In the genomic region with DNA sequence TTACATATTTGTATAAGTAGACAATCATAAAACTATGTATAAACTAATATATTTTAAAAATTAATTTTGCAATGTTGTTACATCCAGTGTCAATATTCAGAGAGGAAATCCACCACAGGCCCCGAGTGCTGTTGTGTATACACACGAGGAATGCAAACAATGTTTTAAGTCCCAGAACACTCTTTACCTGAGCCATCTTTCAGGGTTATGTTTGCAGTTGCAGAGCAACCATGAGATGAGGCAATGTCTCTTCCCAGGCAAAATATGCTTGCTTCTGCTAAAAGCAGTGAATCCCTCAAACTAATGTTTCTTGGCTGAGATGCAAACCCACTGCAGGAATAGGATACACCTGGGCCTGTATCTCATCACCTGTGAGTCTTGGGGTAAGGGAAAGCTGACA, we compare ENCODE assay signal across 1 cellular context.
TF ChIP-seq lines count a peak whose summit lies in the region.

No MANE protein-coding gene starts in this region.

TF ChIP-seq in HepG2, 621 proteins besides CTCF, POLR2A, EP300 and RAD21 (continued from another document and continues in another):
- TF ChIP-seq ZNF142 (CRISPR knock-in tag; IDR thresholded peaks at IDR 0.05) (no peak), ATF7 (IDR thresholded peaks at IDR 0.05) (peak; percentile 29; the same call in 1 of the 2 replicates), ATF7 (CRISPR knock-in tag; IDR thresholded peaks at IDR 0.05) (no peak), ZKSCAN5 (CRISPR knock-in tag; IDR thresholded peaks at IDR 0.05) (no peak), ZNF3 (CRISPR knock-in tag; IDR thresholded peaks at IDR 0.05) (no peak), WIZ (CRISPR knock-in tag; IDR thresholded peaks at IDR 0.05) (no peak), IRF2 (CRISPR knock-in tag; IDR thresholded peaks at IDR 0.05) (peak; percentile 82), ZNF775 (CRISPR knock-in tag; IDR thresholded peaks at IDR 0.05; ENCODE audit: borderline replicate concordance) (no peak), SIN3B (IDR thresholded peaks at IDR 0.05; ENCODE audit: low read length) (no peak), PCBP2 (optimal IDR thresholded peaks at IDR 0.05; ENCODE audit: low read depth, low read length, poor library complexity, severe bottlenecking) (no peak), BCL6 (CRISPR knock-in tag; IDR thresholded peaks at IDR 0.05) (peak; percentile 73), ZNF746 (CRISPR knock-in tag; IDR thresholded peaks at IDR 0.05) (no peak), ZNF691 (CRISPR knock-in tag; IDR thresholded peaks at IDR 0.05; ENCODE audit: borderline replicate concordance, low read depth) (no peak), KAT2B (IDR thresholded peaks at IDR 0.05; ENCODE audit: borderline replicate concordance, low read depth, low read length) (no peak), ZNF296 (CRISPR knock-in tag; conservative IDR thresholded peaks at IDR 0.05) (no peak), NCOA2 (CRISPR knock-in tag; IDR thresholded peaks at IDR 0.05) (peak; percentile 85), RCOR2 (CRISPR knock-in tag; IDR thresholded peaks at IDR 0.05) (peak; percentile 73; the same call in 1 of the 2 replicates), GPBP1L1 (CRISPR knock-in tag; IDR thresholded peaks at IDR 0.05) (no peak), ZNF382 (CRISPR knock-in tag; IDR thresholded peaks at IDR 0.05; ENCODE audit: borderline replicate concordance) (no peak), ZNF556 (CRISPR knock-in tag; IDR thresholded peaks at IDR 0.05; ENCODE audit: borderline replicate concordance) (peak; percentile 17; the same call in 1 of the 2 replicates), ZNF510 (CRISPR knock-in tag; IDR thresholded peaks at IDR 0.05; ENCODE audit: low read depth) (no peak), ZNF280B (CRISPR knock-in tag; IDR thresholded peaks at IDR 0.05; ENCODE audit: borderline replicate concordance) (no peak), SYNCRIP (IDR thresholded peaks at IDR 0.05; ENCODE audit: insufficient read depth, low read depth, low read length) (no peak), ZKSCAN8 (CRISPR knock-in tag; IDR thresholded peaks at IDR 0.05; ENCODE audit: borderline replicate concordance) (peak; percentile 77; the same call in 1 of the 2 replicates), FOXO1 (CRISPR knock-in tag; IDR thresholded peaks at IDR 0.05) (peak; percentile 90; the same call in 1 of the 2 replicates), TP53 (CRISPR knock-in tag; conservative IDR thresholded peaks at IDR 0.05) (no peak), FOXK2 (IDR thresholded peaks at IDR 0.05) (peak; percentile 76; the same call in 1 of the 2 replicates), ZNF619 (CRISPR knock-in tag; IDR thresholded peaks at IDR 0.05) (no peak), ZBTB26 (CRISPR knock-in tag; IDR thresholded peaks at IDR 0.05; ENCODE audit: borderline replicate concordance) (no peak), ZNF501 (CRISPR knock-in tag; IDR thresholded peaks at IDR 0.05) (no peak), ZNF768 (CRISPR knock-in tag; IDR thresholded peaks at IDR 0.05) (no peak), CENPX (CRISPR knock-in tag; IDR thresholded peaks at IDR 0.05) (no peak), NPAS2 (CRISPR knock-in tag; IDR thresholded peaks at IDR 0.05; ENCODE audit: borderline replicate concordance) (no peak)
- TF ChIP-seq, protein P1, sequence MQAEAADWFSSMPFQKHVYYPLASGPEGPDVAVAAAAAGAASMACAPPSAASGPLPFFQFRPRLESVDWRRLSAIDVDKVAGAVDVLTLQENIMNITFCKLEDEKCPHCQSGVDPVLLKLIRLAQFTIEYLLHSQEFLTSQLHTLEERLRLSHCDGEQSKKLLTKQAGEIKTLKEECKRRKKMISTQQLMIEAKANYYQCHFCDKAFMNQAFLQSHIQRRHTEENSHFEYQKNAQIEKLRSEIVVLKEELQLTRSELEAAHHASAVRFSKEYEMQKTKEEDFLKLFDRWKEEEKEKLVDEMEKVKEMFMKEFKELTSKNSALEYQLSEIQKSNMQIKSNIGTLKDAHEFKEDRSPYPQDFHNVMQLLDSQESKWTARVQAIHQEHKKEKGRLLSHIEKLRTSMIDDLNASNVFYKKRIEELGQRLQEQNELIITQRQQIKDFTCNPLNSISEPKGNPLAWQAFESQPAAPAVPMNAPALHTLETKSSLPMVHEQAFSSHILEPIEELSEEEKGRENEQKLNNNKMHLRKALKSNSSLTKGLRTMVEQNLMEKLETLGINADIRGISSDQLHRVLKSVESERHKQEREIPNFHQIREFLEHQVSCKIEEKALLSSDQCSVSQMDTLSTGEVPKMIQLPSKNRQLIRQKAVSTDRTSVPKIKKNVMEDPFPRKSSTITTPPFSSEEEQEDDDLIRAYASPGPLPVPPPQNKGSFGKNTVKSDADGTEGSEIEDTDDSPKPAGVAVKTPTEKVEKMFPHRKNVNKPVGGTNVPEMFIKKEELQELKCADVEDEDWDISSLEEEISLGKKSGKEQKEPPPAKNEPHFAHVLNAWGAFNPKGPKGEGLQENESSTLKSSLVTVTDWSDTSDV (CRISPR knock-in tag; IDR thresholded peaks at IDR 0.05): no peak
- TF ChIP-seq, protein P2, sequence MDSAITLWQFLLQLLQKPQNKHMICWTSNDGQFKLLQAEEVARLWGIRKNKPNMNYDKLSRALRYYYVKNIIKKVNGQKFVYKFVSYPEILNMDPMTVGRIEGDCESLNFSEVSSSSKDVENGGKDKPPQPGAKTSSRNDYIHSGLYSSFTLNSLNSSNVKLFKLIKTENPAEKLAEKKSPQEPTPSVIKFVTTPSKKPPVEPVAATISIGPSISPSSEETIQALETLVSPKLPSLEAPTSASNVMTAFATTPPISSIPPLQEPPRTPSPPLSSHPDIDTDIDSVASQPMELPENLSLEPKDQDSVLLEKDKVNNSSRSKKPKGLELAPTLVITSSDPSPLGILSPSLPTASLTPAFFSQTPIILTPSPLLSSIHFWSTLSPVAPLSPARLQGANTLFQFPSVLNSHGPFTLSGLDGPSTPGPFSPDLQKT (CRISPR knock-in tag; IDR thresholded peaks at IDR 0.05; ENCODE audit: borderline replicate concordance): no peak
- TF ChIP-seq, protein P3, sequence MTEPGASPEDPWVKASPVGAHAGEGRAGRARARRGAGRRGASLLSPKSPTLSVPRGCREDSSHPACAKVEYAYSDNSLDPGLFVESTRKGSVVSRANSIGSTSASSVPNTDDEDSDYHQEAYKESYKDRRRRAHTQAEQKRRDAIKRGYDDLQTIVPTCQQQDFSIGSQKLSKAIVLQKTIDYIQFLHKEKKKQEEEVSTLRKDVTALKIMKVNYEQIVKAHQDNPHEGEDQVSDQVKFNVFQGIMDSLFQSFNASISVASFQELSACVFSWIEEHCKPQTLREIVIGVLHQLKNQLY (CRISPR knock-in tag; IDR thresholded peaks at IDR 0.05): peak; percentile 73; the same call in 1 of the 2 replicates
- TF ChIP-seq, protein P4, sequence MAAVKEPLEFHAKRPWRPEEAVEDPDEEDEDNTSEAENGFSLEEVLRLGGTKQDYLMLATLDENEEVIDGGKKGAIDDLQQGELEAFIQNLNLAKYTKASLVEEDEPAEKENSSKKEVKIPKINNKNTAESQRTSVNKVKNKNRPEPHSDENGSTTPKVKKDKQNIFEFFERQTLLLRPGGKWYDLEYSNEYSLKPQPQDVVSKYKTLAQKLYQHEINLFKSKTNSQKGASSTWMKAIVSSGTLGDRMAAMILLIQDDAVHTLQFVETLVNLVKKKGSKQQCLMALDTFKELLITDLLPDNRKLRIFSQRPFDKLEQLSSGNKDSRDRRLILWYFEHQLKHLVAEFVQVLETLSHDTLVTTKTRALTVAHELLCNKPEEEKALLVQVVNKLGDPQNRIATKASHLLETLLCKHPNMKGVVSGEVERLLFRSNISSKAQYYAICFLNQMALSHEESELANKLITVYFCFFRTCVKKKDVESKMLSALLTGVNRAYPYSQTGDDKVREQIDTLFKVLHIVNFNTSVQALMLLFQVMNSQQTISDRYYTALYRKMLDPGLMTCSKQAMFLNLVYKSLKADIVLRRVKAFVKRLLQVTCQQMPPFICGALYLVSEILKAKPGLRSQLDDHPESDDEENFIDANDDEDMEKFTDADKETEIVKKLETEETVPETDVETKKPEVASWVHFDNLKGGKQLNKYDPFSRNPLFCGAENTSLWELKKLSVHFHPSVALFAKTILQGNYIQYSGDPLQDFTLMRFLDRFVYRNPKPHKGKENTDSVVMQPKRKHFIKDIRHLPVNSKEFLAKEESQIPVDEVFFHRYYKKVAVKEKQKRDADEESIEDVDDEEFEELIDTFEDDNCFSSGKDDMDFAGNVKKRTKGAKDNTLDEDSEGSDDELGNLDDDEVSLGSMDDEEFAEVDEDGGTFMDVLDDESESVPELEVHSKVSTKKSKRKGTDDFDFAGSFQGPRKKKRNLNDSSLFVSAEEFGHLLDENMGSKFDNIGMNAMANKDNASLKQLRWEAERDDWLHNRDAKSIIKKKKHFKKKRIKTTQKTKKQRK (IDR thresholded peaks at IDR 0.05; ENCODE audit: low read length): no peak
- TF ChIP-seq, protein P5, sequence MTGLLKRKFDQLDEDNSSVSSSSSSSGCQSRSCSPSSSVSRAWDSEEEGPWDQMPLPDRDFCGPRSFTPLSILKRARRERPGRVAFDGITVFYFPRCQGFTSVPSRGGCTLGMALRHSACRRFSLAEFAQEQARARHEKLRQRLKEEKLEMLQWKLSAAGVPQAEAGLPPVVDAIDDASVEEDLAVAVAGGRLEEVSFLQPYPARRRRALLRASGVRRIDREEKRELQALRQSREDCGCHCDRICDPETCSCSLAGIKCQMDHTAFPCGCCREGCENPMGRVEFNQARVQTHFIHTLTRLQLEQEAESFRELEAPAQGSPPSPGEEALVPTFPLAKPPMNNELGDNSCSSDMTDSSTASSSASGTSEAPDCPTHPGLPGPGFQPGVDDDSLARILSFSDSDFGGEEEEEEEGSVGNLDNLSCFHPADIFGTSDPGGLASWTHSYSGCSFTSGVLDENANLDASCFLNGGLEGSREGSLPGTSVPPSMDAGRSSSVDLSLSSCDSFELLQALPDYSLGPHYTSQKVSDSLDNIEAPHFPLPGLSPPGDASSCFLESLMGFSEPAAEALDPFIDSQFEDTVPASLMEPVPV (CRISPR knock-in tag; IDR thresholded peaks at IDR 0.05): no peak
